In genomic region chr4:105708376-105709080, GRCh38 we compare ENCODE assay signal across 9 cellular contexts. TPM values are rescaled to one million over a fixed set of nuclear protein-coding genes. Genes with fewer than 3 reads are reported as not detected.
DNase-seq lines count a peak whose midpoint lies in the region; ATAC-seq, FAIRE-seq and TF ChIP-seq lines count a peak whose summit lies in the region.
"Had no signal": no experiment of that assay in that cellular context is flagged by ENCODE, and none has a peak within 500 bp of the region (broad histone marks: within the 10 kb centered on the region; RNA-seq: fewer than 3 reads in every experiment).

A gene with protein sequence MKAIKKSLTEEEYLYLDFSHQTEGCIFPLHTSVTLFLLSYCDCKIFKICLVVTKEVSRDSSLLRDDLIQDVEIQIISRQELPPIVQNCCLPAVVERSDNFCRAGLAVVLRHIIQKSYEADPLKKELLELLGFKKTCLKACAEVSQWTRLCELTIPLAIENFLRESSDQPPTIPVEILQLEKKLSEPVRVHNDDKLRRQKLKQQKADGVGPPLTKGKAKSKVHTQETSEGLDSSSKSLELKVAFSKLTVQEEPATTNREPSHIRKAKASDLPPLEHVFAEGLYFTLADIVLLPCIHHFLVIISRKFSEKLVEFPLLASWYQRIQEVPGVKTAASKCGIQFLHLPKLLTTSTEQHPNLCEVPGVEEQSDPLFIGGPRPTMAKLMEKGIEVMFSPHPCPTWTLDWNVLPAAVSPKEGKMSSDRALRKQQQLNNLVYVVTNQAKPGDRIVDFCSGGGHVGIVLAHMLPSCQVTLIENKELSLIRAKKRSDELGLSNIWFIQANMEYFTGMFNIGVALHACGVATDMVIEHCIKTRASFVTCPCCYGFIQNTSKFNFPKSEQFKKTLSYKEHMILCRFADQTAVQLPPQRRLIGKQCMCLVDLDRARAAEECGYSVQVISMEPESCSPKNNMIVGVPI (plus strand): TSS chr4:105708784. CDS start chr4:105717614, 8,830 bp downstream.
A gene with protein sequence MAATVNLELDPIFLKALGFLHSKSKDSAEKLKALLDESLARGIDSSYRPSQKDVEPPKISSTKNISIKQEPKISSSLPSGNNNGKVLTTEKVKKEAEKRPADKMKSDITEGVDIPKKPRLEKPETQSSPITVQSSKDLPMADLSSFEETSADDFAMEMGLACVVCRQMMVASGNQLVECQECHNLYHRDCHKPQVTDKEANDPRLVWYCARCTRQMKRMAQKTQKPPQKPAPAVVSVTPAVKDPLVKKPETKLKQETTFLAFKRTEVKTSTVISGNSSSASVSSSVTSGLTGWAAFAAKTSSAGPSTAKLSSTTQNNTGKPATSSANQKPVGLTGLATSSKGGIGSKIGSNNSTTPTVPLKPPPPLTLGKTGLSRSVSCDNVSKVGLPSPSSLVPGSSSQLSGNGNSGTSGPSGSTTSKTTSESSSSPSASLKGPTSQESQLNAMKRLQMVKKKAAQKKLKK (minus strand): TSS chr4:105708689. CDS start chr4:105700005, 8,684 bp downstream.

- DNase-seq in AG10803 (ENCODE audit: low read depth) (peak; percentile 91), NCI-H460 (ENCODE audit: extremely low read depth, low read depth) (peak; percentile 85), cerebellum (ENCODE audit: low spot score) (peak; percentile 90), keratinocyte (ENCODE audit: low read depth, low spot score) (no peak)
- peak; percentile 79 for DNase-seq in activated CD4-positive, alpha-beta T cell treated with anti-CD3 and anti-CD28 coated beads for 1 hour
- DNase-seq in stimulated activated CD4-positive, alpha-beta T cell treated with anti-CD3 and anti-CD28 coated beads, Interleukin-15, amount 100 ng/mL, for 1 hour (ENCODE audit: low read depth in 1 of 2, low spot score in 1 of 2), result peak; percentile 73 to 82

- peaks cover 91% of the 10 kb centered on the region for H3K79me2 ChIP-seq in keratinocyte (ENCODE audit: control insufficient read depth, insufficient read depth, low read length)

- no peaks in the 10 kb centered on the region for H3K9me1 ChIP-seq in keratinocyte (ENCODE audit: control insufficient read depth, extremely low read depth, insufficient read depth, low read length)

- H3K36me3 ChIP-seq in keratinocyte (ENCODE audit: control insufficient read depth in 2 of 2, extremely low read depth in 1 of 2, insufficient read depth in 2 of 2, low read length in 2 of 2), result peaks cover 0 to 1% of the 10 kb centered on the region in 2 experiments

- H3K4me1 ChIP-seq in keratinocyte (ENCODE audit: control insufficient read depth, extremely low read depth, insufficient read depth, low read length), result peaks cover 31% of the 10 kb centered on the region

- peak; percentile 58 for FAIRE-seq in keratinocyte (lab: Jason Lieb, UNC)
- FAIRE-seq: TTC549 had no signal

- H3K4me2 ChIP-seq in keratinocyte (ENCODE audit: control insufficient read depth, extremely low read depth, insufficient read depth, low read depth, low read length), result peak within 1 kb of the TSS; percentile 94

- TF ChIP-seq CTCF in AG10803 (conservative IDR thresholded peaks at IDR 0.05; ENCODE audit: low read length) (no peak), keratinocyte (optimal IDR thresholded peaks at IDR 0.05 in 1 of 3, IDR thresholded peaks at IDR 0.05 in 1 of 3, conservative IDR thresholded peaks at IDR 0.05 in 1 of 3; ENCODE audit: extremely low read depth in 1 of 3, insufficient read depth in 2 of 3, low read length in 3 of 3) (no peak)

- peak within 1 kb of the TSS; percentile 92 for H3K27ac ChIP-seq in keratinocyte (ENCODE audit: control insufficient read depth, insufficient read depth, low read length)

- ATAC-seq in GM19043 (IDR thresholded peaks at IDR 0.05; ENCODE audit: low read depth, unreplicated experiment), result peak; percentile 70
- peak; percentile 81 for ATAC-seq in HG03378 (IDR thresholded peaks at IDR 0.05; ENCODE audit: unreplicated experiment)

- no peaks in the 10 kb centered on the region for H3K27me3 ChIP-seq in keratinocyte (ENCODE audit: control insufficient read depth, extremely low read depth, insufficient read depth, low read length)

- no peaks in the 10 kb centered on the region for H4K20me1 ChIP-seq in keratinocyte (ENCODE audit: control insufficient read depth, extremely low read depth, insufficient read depth, low read length)

- H3K9me3 ChIP-seq in keratinocyte (ENCODE audit: control insufficient read depth, low read depth, low read length), result no peaks in the 10 kb centered on the region

- dilution Hi-C loops in keratinocyte (cut with MboI; ENCODE audit: extremely low pct_ligation_motif_present, low sequenced_read_pairs), result no loop called here

- peak within 1 kb of the TSS; percentile 98 for H2AFZ ChIP-seq in keratinocyte (ENCODE audit: control insufficient read depth, low read length)

- H3K4me3 ChIP-seq in AG10803 (ENCODE audit: low read length), result peak within 1 kb of the TSS; percentile 82
- peak within 1 kb of the TSS; percentile 72 to 95 (median 89) for H3K4me3 ChIP-seq in keratinocyte (ENCODE audit: control insufficient read depth in 2 of 3, extremely low read depth in 1 of 3, insufficient read depth in 2 of 3, low read depth in 1 of 3, low read length in 3 of 3)

- peak within 1 kb of the TSS; percentile 96 for H3K9ac ChIP-seq in keratinocyte (ENCODE audit: control insufficient read depth, extremely low read depth, insufficient read depth, low read length)

RNA-seq across cellular contexts. Expression of the first gene that starts in this region (rescaled TPM):
- total RNA-seq in NCI-H460 (2014; rRNA removed; shearing (Covaris generic)), result 15.4 and 15.7 TPM in 2 replicates
- 9.4 and 14.0 TPM in 2 replicates for polyA plus RNA-seq in NCI-H460 (2014; cell fraction: nucleus; rRNA removed)
- 26.9 TPM for total RNA-seq in cerebellum
- polyA plus RNA-seq in keratinocyte, result 13.8 to 23.2 TPM (median 16.8 TPM) in 3 replicates
- polyA plus RNA-seq in keratinocyte (2011; ENCODE audit: low read depth), result 2.3 TPM
- polyA plus RNA-seq in keratinocyte (2011; cell fraction: cytosol; rRNA removed), result 10.2 and 24.0 TPM in 2 replicates
- polyA plus RNA-seq in keratinocyte (2011; cell fraction: nucleus; rRNA removed), result 14.7 and 19.3 TPM in 2 replicates
- 3.2 and 8.4 TPM in 2 replicates for polyA plus RNA-seq in keratinocyte (2012; ENCODE audit: low replicate concordance)
- polyA minus RNA-seq in keratinocyte, result 5.4 to 25.1 TPM (median 15.7 TPM) in 3 replicates
- polyA minus RNA-seq in keratinocyte (2011; cell fraction: cytosol; rRNA and poly(A)+ RNA removed), result 13.8 TPM
- polyA minus RNA-seq in keratinocyte (2011; cell fraction: nucleus; rRNA and poly(A)+ RNA removed), result 17.7 and 29.1 TPM in 2 replicates

RNA-seq across cellular contexts. Expression of the second gene that starts in this region (rescaled TPM):
- total RNA-seq in NCI-H460 (2014; rRNA removed; shearing (Covaris generic)), result 18.7 and 18.9 TPM in 2 replicates
- 7.7 and 17.9 TPM in 2 replicates for polyA plus RNA-seq in NCI-H460 (2014; cell fraction: nucleus; rRNA removed)
- 20.9 TPM for total RNA-seq in cerebellum
- 37.1 to 39.8 TPM (median 38.3 TPM) in 3 replicates for polyA plus RNA-seq in keratinocyte
- 6.9 TPM for polyA plus RNA-seq in keratinocyte (2011; ENCODE audit: low read depth)
- polyA plus RNA-seq in keratinocyte (2011; cell fraction: cytosol; rRNA removed), result 32.7 and 61.2 TPM in 2 replicates
- 30.7 and 36.7 TPM in 2 replicates for polyA plus RNA-seq in keratinocyte (2011; cell fraction: nucleus; rRNA removed)
- 24.8 and 26.7 TPM in 2 replicates for polyA plus RNA-seq in keratinocyte (2012; ENCODE audit: low replicate concordance)
- 15.1 to 29.9 TPM (median 26.2 TPM) in 3 replicates for polyA minus RNA-seq in keratinocyte
- 19.4 TPM for polyA minus RNA-seq in keratinocyte (2011; cell fraction: cytosol; rRNA and poly(A)+ RNA removed)
- 9.4 and 15.5 TPM in 2 replicates for polyA minus RNA-seq in keratinocyte (2011; cell fraction: nucleus; rRNA and poly(A)+ RNA removed)
